Comparison of ENCODE assay signal across 11 cellular contexts in the genomic region with DNA sequence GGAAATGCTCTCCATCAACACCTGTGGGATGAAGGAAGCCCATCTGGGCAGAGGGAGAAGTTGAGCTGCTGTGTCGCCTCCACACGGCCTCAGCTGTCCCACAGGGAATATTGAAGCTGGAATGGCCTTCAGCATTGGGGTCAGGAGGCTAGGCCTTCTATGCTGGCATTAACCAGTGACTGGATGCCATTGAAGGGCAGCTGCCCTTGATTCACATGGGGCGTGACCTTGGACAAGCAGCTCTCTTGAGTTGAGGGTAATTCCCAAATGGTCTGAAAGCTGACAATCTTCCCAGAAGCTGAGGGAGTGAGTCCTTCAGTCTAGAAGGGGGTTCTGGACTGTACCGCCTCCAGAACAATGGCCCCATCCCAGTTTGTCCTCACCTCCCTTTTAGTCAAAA. TPM values are rescaled to one million over a fixed set of nuclear protein-coding genes. Genes with fewer than 3 reads are reported as not detected.
DNase-seq lines count a peak whose midpoint lies in the region; ATAC-seq and TF ChIP-seq lines count a peak whose summit lies in the region.
"Had no signal": no experiment of that assay in that cellular context is flagged by ENCODE, and none has a peak within 500 bp of the region (broad histone marks: within the 10 kb centered on the region; RNA-seq: fewer than 3 reads in every experiment).

No MANE protein-coding gene starts in this region.

- peaks cover 59% of the 10 kb centered on the region for H3K4me1 ChIP-seq in CD4-positive, CD25-positive, alpha-beta regulatory T cell (ENCODE audit: control insufficient read depth, insufficient read depth, low read length, poor library complexity, severe bottlenecking)
- H3K4me1 ChIP-seq in MM.1S (ENCODE audit: low read length): peaks cover 33% of the 10 kb centered on the region
- H3K4me1 ChIP-seq in duodenal mucosa (ENCODE audit: control insufficient read depth in 1 of 2, insufficient read depth in 2 of 2, low read length in 2 of 2): peaks cover 48 to 72% of the 10 kb centered on the region in 2 donors
- peaks cover 17 to 29% of the 10 kb centered on the region in 2 donors for H3K4me1 ChIP-seq in neuronal stem cell (ENCODE audit: control insufficient read depth in 2 of 2, insufficient read depth in 1 of 2, low read depth in 1 of 2, low read length in 2 of 2)

- H3K4ac ChIP-seq in neuronal stem cell (ENCODE audit: low read length): no peak overlapping the region

- H3K36me3 ChIP-seq in CD4-positive, CD25-positive, alpha-beta regulatory T cell (ENCODE audit: control insufficient read depth, insufficient read depth, low read length): peaks cover 30% of the 10 kb centered on the region
- H3K36me3 ChIP-seq in MM.1S (replicated peaks; ENCODE audit: insufficient read depth, low read length) (no peaks in the 10 kb centered on the region), duodenal mucosa (ENCODE audit: control insufficient read depth in 1 of 2, insufficient read depth in 2 of 2, low read length in 2 of 2) (peaks cover 31 to 59% of the 10 kb centered on the region in 2 donors), neuronal stem cell (replicated peaks in 1 of 2; ENCODE audit: control insufficient read depth in 2 of 2, insufficient read depth in 2 of 2, low read length in 2 of 2) (peaks cover 0 to 10% of the 10 kb centered on the region in 2 donors)

- ATAC-seq in CD4-positive, CD25-positive, alpha-beta regulatory T cell (ENCODE audit: low read depth in 2 of 2): no peak
- ATAC-seq in HG02610 (IDR thresholded peaks at IDR 0.05; ENCODE audit: unreplicated experiment): no peak
- no peak for ATAC-seq in GM19324 (IDR thresholded peaks at IDR 0.05; ENCODE audit: low FRiP score, unreplicated experiment)

- H3K4me3 ChIP-seq in CD4-positive, CD25-positive, alpha-beta regulatory T cell (ENCODE audit: low read depth, low read length): peak overlapping the region; percentile 55
- H3K4me3 ChIP-seq in MM.1S (ENCODE audit: low read length): peak overlapping the region; percentile 57
- peak overlapping the region; percentile 58 to 73 for H3K4me3 ChIP-seq in duodenal mucosa (ENCODE audit: low read depth in 1 of 2, low read length in 2 of 2)
- no peak overlapping the region for H3K4me3 ChIP-seq in neuronal stem cell (ENCODE audit: low read length in 2 of 2)

- TF ChIP-seq CTCF in MM.1S (IDR thresholded peaks at IDR 0.05; ENCODE audit: low read length): no peak

- peak overlapping the region in 2 of 3 donors; percentile 95 for H3K27ac Mint-ChIP-seq in CD4-positive, CD25-positive, alpha-beta regulatory T cell

- H2BK15ac ChIP-seq in neuronal stem cell (ENCODE audit: low read length): no peak overlapping the region

- no peaks in the 10 kb centered on the region for H4K20me1 ChIP-seq in MM.1S (ENCODE audit: insufficient read depth, low read length)

- H4K91ac ChIP-seq in neuronal stem cell (ENCODE audit: low read depth, low read length, poor library complexity): no peak overlapping the region

- H3K27me3 Mint-ChIP-seq in CD4-positive, CD25-positive, alpha-beta regulatory T cell: peaks cover 6% of the 10 kb centered on the region

- no peaks in the 10 kb centered on the region for H3K9me3 ChIP-seq in CD4-positive, CD25-positive, alpha-beta regulatory T cell (ENCODE audit: control insufficient read depth in 2 of 2, low read length in 2 of 2)
- H3K9me3 ChIP-seq in MM.1S (replicated peaks; ENCODE audit: insufficient read depth, low read length): no peaks in the 10 kb centered on the region
- no peaks in the 10 kb centered on the region for H3K9me3 ChIP-seq in duodenal mucosa (ENCODE audit: control insufficient read depth in 1 of 2, low read length in 2 of 2)
- no peaks in the 10 kb centered on the region for H3K9me3 ChIP-seq in neuronal stem cell (replicated peaks in 1 of 2; ENCODE audit: control insufficient read depth in 2 of 2, insufficient read depth in 1 of 2, low read depth in 1 of 2, low read length in 2 of 2)
- H3K9me3 ChIP-seq: HAP-1 had no signal

- H3K79me1 ChIP-seq in neuronal stem cell (ENCODE audit: low read depth, low read length): no peaks in the 10 kb centered on the region

- no peak overlapping the region for H4K8ac ChIP-seq in neuronal stem cell (ENCODE audit: low read depth, low read length)

- WGBS in neuronal stem cell (ENCODE audit: extremely low coverage in 2 of 2, insufficient read length in 2 of 2, insufficient replicate concordance in 1 of 2), 2 donors: no CpG with 5 or more reads among the region's 4 CpGs

- H3K18ac ChIP-seq in neuronal stem cell (ENCODE audit: low read length): no peak overlapping the region

- no peaks in the 10 kb centered on the region for H3K27me3 ChIP-seq in CD4-positive, CD25-positive, alpha-beta regulatory T cell (ENCODE audit: control insufficient read depth, insufficient read depth, low read length)
- H3K27me3 ChIP-seq in MM.1S (replicated peaks; ENCODE audit: insufficient read depth, low read length): no peaks in the 10 kb centered on the region
- no peaks in the 10 kb centered on the region for H3K27me3 ChIP-seq in duodenal mucosa (ENCODE audit: control insufficient read depth in 1 of 2, insufficient read depth in 2 of 2, low read length in 2 of 2)
- peaks cover 0 to 73% (median 27%) of the 10 kb centered on the region in 3 experiments for H3K27me3 ChIP-seq in neuronal stem cell (ENCODE audit: control insufficient read depth in 3 of 3, insufficient read depth in 3 of 3, low read depth in 1 of 3, low read length in 3 of 3)

- no peak for DNase-seq in CD4-positive, CD25-positive, alpha-beta regulatory T cell
- DNase-seq in MM.1S (no peak), neuronal stem cell (ENCODE audit: low spot score) (no peak), AML-193 (lab: John Stamatoyannopoulos, UW) (no peak)
- no peak for DNase-seq in central memory CD4-positive, alpha-beta T cell

- peaks cover 29% of the 10 kb centered on the region for H3K79me2 ChIP-seq in MM.1S (ENCODE audit: low read length)

- H3K36me3 Mint-ChIP-seq in CD4-positive, CD25-positive, alpha-beta regulatory T cell: peaks cover 10% of the 10 kb centered on the region

- H3K4me1 Mint-ChIP-seq in CD4-positive, CD25-positive, alpha-beta regulatory T cell: peaks cover 0 to 69% (median 37%) of the 10 kb centered on the region in 4 donors

- H3K4me2 ChIP-seq in MM.1S (ENCODE audit: low read depth, low read length) (peak overlapping the region; percentile 99), neuronal stem cell (ENCODE audit: insufficient read depth, low read length, poor library complexity, severe bottlenecking) (no peak overlapping the region)

- H3K14ac ChIP-seq in neuronal stem cell (ENCODE audit: low read length): no peak overlapping the region

- H3F3A ChIP-seq in MM.1S (ENCODE audit: insufficient read depth, low read length): peaks cover 17% of the 10 kb centered on the region

- H3K9me3 Mint-ChIP-seq in CD4-positive, CD25-positive, alpha-beta regulatory T cell: no peaks in the 10 kb centered on the region

- no peak overlapping the region for H2BK12ac ChIP-seq in neuronal stem cell (ENCODE audit: low read length)

- no peak overlapping the region for H3K23ac ChIP-seq in neuronal stem cell (ENCODE audit: low read depth, low read length, poor library complexity)

- H3K9ac ChIP-seq in MM.1S (ENCODE audit: low read length): peak overlapping the region; percentile 96; the same call in 1 of the 2 replicates
- peak overlapping the region; percentile 37 to 60 for H3K9ac ChIP-seq in duodenal mucosa (ENCODE audit: low read depth in 1 of 2, low read length in 2 of 2)
- H3K9ac ChIP-seq in neuronal stem cell (ENCODE audit: low read depth, low read length, poor library complexity): no peak overlapping the region

- peak overlapping the region; percentile 94 for H3K27ac ChIP-seq in CD4-positive, CD25-positive, alpha-beta regulatory T cell (ENCODE audit: insufficient read depth, low read length, poor library complexity, severe bottlenecking)
- H3K27ac ChIP-seq in MM.1S (ENCODE audit: low read length): no peak overlapping the region; the same call in 1 of the 2 replicates
- H3K27ac ChIP-seq in duodenal mucosa (ENCODE audit: low read depth, low read length): peak overlapping the region; percentile 6
- H3K27ac ChIP-seq in neuronal stem cell (replicated peaks; ENCODE audit: low read length): no peak overlapping the region

- no peak overlapping the region for H2AFZ ChIP-seq in MM.1S (ENCODE audit: low read length)
- peak overlapping the region; percentile 84 for H2AFZ ChIP-seq in neuronal stem cell (ENCODE audit: low read length)

- no peak overlapping the region for H2AK5ac ChIP-seq in neuronal stem cell (ENCODE audit: low read depth, low read length)

- peak overlapping the region; percentile 93 to 94 (median 93) for H3K4me3 Mint-ChIP-seq in CD4-positive, CD25-positive, alpha-beta regulatory T cell

- H3K9me2 ChIP-seq in MM.1S (replicated peaks; ENCODE audit: insufficient read depth, low read length): no peaks in the 10 kb centered on the region

- no peak overlapping the region for H2BK120ac ChIP-seq in neuronal stem cell (ENCODE audit: low read depth, low read length)

- H2BK5ac ChIP-seq in neuronal stem cell (ENCODE audit: low read length): no peak overlapping the region

RNA-seq across cellular contexts. Expression of gene BCL3, which starts 6.7 kb away (rescaled TPM):
- total RNA-seq in CD4-positive, CD25-positive, alpha-beta regulatory T cell: 231 TPM
- 10 to 100 TPM in 1 of 4 donors, 1 to 10 TPM in 3; 3.4 to 12.5 (median 5.4) TPM for polyA plus RNA-seq in CD4-positive, CD25-positive, alpha-beta regulatory T cell
- 1.8 TPM for polyA plus RNA-seq in neuronal stem cell (2013, experiment 1 of 2)
- 1.5 TPM for polyA plus RNA-seq in neuronal stem cell (2013, experiment 2 of 2)

RNA-seq across cellular contexts. Expression of gene CBLC, which starts 22.5 kb away (rescaled TPM):
- not detected for total RNA-seq in CD4-positive, CD25-positive, alpha-beta regulatory T cell
- polyA plus RNA-seq in CD4-positive, CD25-positive, alpha-beta regulatory T cell: not detected
- polyA plus RNA-seq in neuronal stem cell (2013, experiment 1 of 2): 0.42 TPM
- 0.43 TPM for polyA plus RNA-seq in neuronal stem cell (2013, experiment 2 of 2)
- total RNA-seq: SK-MEL-5 had no signal

RNA-seq across cellular contexts. Expression of gene BCAM, which starts 53.7 kb away (rescaled TPM):
- not detected for total RNA-seq in CD4-positive, CD25-positive, alpha-beta regulatory T cell
- polyA plus RNA-seq in CD4-positive, CD25-positive, alpha-beta regulatory T cell: not detected
- polyA plus RNA-seq in neuronal stem cell (2013, experiment 1 of 2): 28.4 TPM
- polyA plus RNA-seq in neuronal stem cell (2013, experiment 2 of 2): 27.8 TPM

RNA-seq across cellular contexts. Expression of gene CEACAM16, which starts 56.3 kb away (rescaled TPM):
- total RNA-seq in CD4-positive, CD25-positive, alpha-beta regulatory T cell: not detected
- polyA plus RNA-seq in CD4-positive, CD25-positive, alpha-beta regulatory T cell: not detected
- polyA plus RNA-seq in neuronal stem cell (2013, experiment 1 of 2): not detected
- not detected for polyA plus RNA-seq in neuronal stem cell (2013, experiment 2 of 2)
- total RNA-seq: kidney epithelial cell, SK-MEL-5 had no signal

Comparison
In these comparisons a context has a peak if more than half of its experiments do, and no peak if none do; other contexts are left out.
1. H3K27ac ChIP-seq: peak in CD4-positive, CD25-positive, alpha-beta regulatory T cell (single experiment) and duodenal mucosa (single experiment); none in MM.1S (single experiment) and neuronal stem cell (single experiment).
2. H3K4me3 ChIP-seq: peak in CD4-positive, CD25-positive, alpha-beta regulatory T cell (single experiment), MM.1S (single experiment) and duodenal mucosa (2 of 2); none in neuronal stem cell (0 of 2).